In genomic region chr10:24462889-24463552, GRCh38 we compare ENCODE assay signal across 11 cellular contexts.
A peak's percentile ranks its signal among the peaks of the same experiment; 100 is the strongest.
DNase-seq lines count a peak whose midpoint lies in the region; ATAC-seq and TF ChIP-seq lines count a peak whose summit lies in the region.
"Had no signal": no experiment of that assay in that cellular context is flagged by ENCODE, and none has a peak within 500 bp of the region (broad histone marks: within the 10 kb centered on the region; RNA-seq: fewer than 3 reads in every experiment).

No MANE protein-coding gene starts in this region.

- DNase-seq in BE2C, result no peak
- no peak for DNase-seq in PC-9
- peak; percentile 40 for DNase-seq in dermis blood vessel endothelial cell
- peak; percentile 68 for DNase-seq in myocyte (ENCODE audit: low read depth)
- no peak for DNase-seq in OCI-LY7 (ENCODE audit: low spot score)
- DNase-seq in stimulated activated naive B cell treated with anti-CD40 and anti-IgM and Interleukin-4, amounts not matched to agents 10 μg/mL and 1 μg/mL and 100 μg/mL, for 72 hours, result no peak
- no peak for DNase-seq in naive thymus-derived CD8-positive, alpha-beta T cell
- DNase-seq: COR-L47, NCI-H2081 had no signal

- no peak overlapping the region for H3K4me3 Mint-ChIP-seq in stimulated activated naive B cell treated with anti-CD40 and anti-IgM and Interleukin-4, amounts not matched to agents 10 μg/mL and 1 μg/mL and 100 μg/mL, for 72 hours
- H3K4me3 Mint-ChIP-seq in naive thymus-derived CD8-positive, alpha-beta T cell, result no peak overlapping the region
- H3K4me3 Mint-ChIP-seq: neural crest cell had no signal

- H3K4me1 ChIP-seq in BE2C (no peaks in the 10 kb centered on the region), PC-9 (replicated peaks; ENCODE audit: insufficient read depth) (peaks cover 46% of the 10 kb centered on the region), OCI-LY7 (ENCODE audit: insufficient read depth, low read length, poor library complexity, severe bottlenecking) (no peaks in the 10 kb centered on the region)

- H3K9me2 ChIP-seq in PC-9 (ENCODE audit: insufficient read depth) (no peaks in the 10 kb centered on the region), OCI-LY7 (ENCODE audit: insufficient read depth, low read length) (no peaks in the 10 kb centered on the region)

- peaks cover 0 to 2% of the 10 kb centered on the region in 2 donors for H3K4me1 Mint-ChIP-seq in stimulated activated naive B cell treated with anti-CD40 and anti-IgM and Interleukin-4, amounts not matched to agents 10 μg/mL and 1 μg/mL and 100 μg/mL, for 72 hours
- H3K4me1 Mint-ChIP-seq in naive thymus-derived CD8-positive, alpha-beta T cell, result peaks cover 2 to 7% (median 6%) of the 10 kb centered on the region in 4 donors
- H3K4me1 Mint-ChIP-seq: neural crest cell had no signal

- H2AFZ ChIP-seq in PC-9 (no peak overlapping the region), OCI-LY7 (ENCODE audit: low read length) (no peak overlapping the region)

- CTCF ChIA-PET in PC-9 (lab: Charles Lee) (no interaction called here), OCI-LY7 (lab: Charles Lee; ENCODE audit: unreplicated experiment) (no interaction called here)

- no peak for ATAC-seq in HG03039 (IDR thresholded peaks at IDR 0.05; ENCODE audit: unreplicated experiment)
- ATAC-seq in stimulated activated naive B cell treated with anti-CD40 and anti-IgM and Interleukin-4, amounts not matched to agents 10 μg/mL and 1 μg/mL and 100 μg/mL, for 72 hours (replicated peaks), result no peak
- ATAC-seq in naive thymus-derived CD8-positive, alpha-beta T cell, result no peak

- H3K27me3 Mint-ChIP-seq in stimulated activated naive B cell treated with anti-CD40 and anti-IgM and Interleukin-4, amounts not matched to agents 10 μg/mL and 1 μg/mL and 100 μg/mL, for 72 hours, result no peaks in the 10 kb centered on the region
- peaks cover 0 to 16% (median 7%) of the 10 kb centered on the region in 5 donors for H3K27me3 Mint-ChIP-seq in naive thymus-derived CD8-positive, alpha-beta T cell

- H3K4me2 ChIP-seq in PC-9 (peak overlapping the region; percentile 91), OCI-LY7 (ENCODE audit: low read length) (no peak overlapping the region)

- H3K36me3 ChIP-seq in BE2C (no peaks in the 10 kb centered on the region), PC-9 (ENCODE audit: low read depth) (no peaks in the 10 kb centered on the region), OCI-LY7 (ENCODE audit: insufficient read depth, low read length) (no peaks in the 10 kb centered on the region)

- POLR2A ChIA-PET in PC-9 (lab: Charles Lee; ENCODE audit: unreplicated experiment) (no interaction called here), OCI-LY7 (lab: Charles Lee) (no interaction called here)
- POLR2A ChIA-PET in naive thymus-derived CD8-positive, alpha-beta T cell (lab: Charles Lee), result no interaction called here

- peaks cover 44% of the 10 kb centered on the region for H3F3A ChIP-seq in PC-9 (ENCODE audit: insufficient read depth, low read depth)

- peak; percentile 4; the same call in 1 of the 2 replicates for TF ChIP-seq CTCF in BE2C (IDR thresholded peaks at IDR 0.05; ENCODE audit: low read depth, low read length)
- no peak for TF ChIP-seq CTCF in PC-9 (conservative IDR thresholded peaks at IDR 0.05)
- TF ChIP-seq CTCF in OCI-LY7 (conservative IDR thresholded peaks at IDR 0.05; ENCODE audit: low read length), result no peak

- H3K27ac Mint-ChIP-seq in stimulated activated naive B cell treated with anti-CD40 and anti-IgM and Interleukin-4, amounts not matched to agents 10 μg/mL and 1 μg/mL and 100 μg/mL, for 72 hours, result no peak overlapping the region
- no peak overlapping the region for H3K27ac Mint-ChIP-seq in naive thymus-derived CD8-positive, alpha-beta T cell

- no TSS peak for BruUV-seq in PC-9 (replicated peaks; lab: Mats Ljungman, UMichigan)
- no TSS peak for BruUV-seq in OCI-LY7 (replicated peaks; lab: Mats Ljungman, UMichigan)

- intact Hi-C loops in PC-9 (cut with micrococcal nuclease; ENCODE audit: unreplicated experiment), result loop anchor here (10.0 kb wide), 1 partner anchor 208 kb away; no protein-coding TSS in a partner anchor
- intact Hi-C loops in OCI-LY7 (cut with micrococcal nuclease; ENCODE audit: unreplicated experiment), result no loop called here

- H3K4me3 ChIP-seq in BE2C (ENCODE audit: low read depth, low read length) (no peak overlapping the region), PC-9 (no peak overlapping the region), OCI-LY7 (ENCODE audit: low read depth, low read length, poor library complexity, severe bottlenecking) (no peak overlapping the region)

- no peaks in the 10 kb centered on the region for H4K20me1 ChIP-seq in PC-9 (ENCODE audit: insufficient read depth)
- no peaks in the 10 kb centered on the region for H4K20me1 ChIP-seq in OCI-LY7 (ENCODE audit: insufficient read depth, low read length)

- no peaks in the 10 kb centered on the region for H3K36me3 Mint-ChIP-seq in stimulated activated naive B cell treated with anti-CD40 and anti-IgM and Interleukin-4, amounts not matched to agents 10 μg/mL and 1 μg/mL and 100 μg/mL, for 72 hours
- H3K36me3 Mint-ChIP-seq in naive thymus-derived CD8-positive, alpha-beta T cell, result no peaks in the 10 kb centered on the region

- no peaks in the 10 kb centered on the region for H3K9me3 ChIP-seq in BE2C
- no peaks in the 10 kb centered on the region; the same call in 1 of the 2 replicates for H3K9me3 ChIP-seq in PC-9 (ENCODE audit: insufficient read depth, low read depth)
- no peaks in the 10 kb centered on the region for H3K9me3 ChIP-seq in OCI-LY7 (ENCODE audit: low read length)

- no peaks in the 10 kb centered on the region for H3K27me3 ChIP-seq in BE2C
- H3K27me3 ChIP-seq in PC-9 (ENCODE audit: insufficient read depth, low read depth), result no peaks in the 10 kb centered on the region

- peak overlapping the region; percentile 94 for H3K27ac ChIP-seq in PC-9
- H3K27ac ChIP-seq in OCI-LY7 (ENCODE audit: low read depth, low read length, poor library complexity, severe bottlenecking), result no peak overlapping the region

- H3K9me3 Mint-ChIP-seq in stimulated activated naive B cell treated with anti-CD40 and anti-IgM and Interleukin-4, amounts not matched to agents 10 μg/mL and 1 μg/mL and 100 μg/mL, for 72 hours, result no peaks in the 10 kb centered on the region
- H3K9me3 Mint-ChIP-seq in naive thymus-derived CD8-positive, alpha-beta T cell, result peaks cover 0 to 2% (median 0%) of the 10 kb centered on the region in 9 donors
- H3K9me3 Mint-ChIP-seq: neural crest cell had no signal

- peaks cover 11% of the 10 kb centered on the region for H3K79me2 ChIP-seq in PC-9 (ENCODE audit: low read depth)
- no peaks in the 10 kb centered on the region for H3K79me2 ChIP-seq in OCI-LY7 (ENCODE audit: insufficient read depth, low read depth, low read length)

Comparison
In these comparisons a context has a peak if more than half of its experiments do, and no peak if none do; other contexts are left out.
1. DNase-seq: peak in dermis blood vessel endothelial cell (single experiment) and myocyte (single experiment); none in BE2C (single experiment), PC-9 (0 of 2), OCI-LY7 (single experiment), stimulated activated naive B cell treated with anti-CD40 and anti-IgM and Interleukin-4, amounts not matched to agents 10 μg/mL and 1 μg/mL and 100 μg/mL, for 72 hours (single experiment) and naive thymus-derived CD8-positive, alpha-beta T cell (0 of 10).